ENCODE assay signal across 14 cellular contexts in the genomic region with DNA sequence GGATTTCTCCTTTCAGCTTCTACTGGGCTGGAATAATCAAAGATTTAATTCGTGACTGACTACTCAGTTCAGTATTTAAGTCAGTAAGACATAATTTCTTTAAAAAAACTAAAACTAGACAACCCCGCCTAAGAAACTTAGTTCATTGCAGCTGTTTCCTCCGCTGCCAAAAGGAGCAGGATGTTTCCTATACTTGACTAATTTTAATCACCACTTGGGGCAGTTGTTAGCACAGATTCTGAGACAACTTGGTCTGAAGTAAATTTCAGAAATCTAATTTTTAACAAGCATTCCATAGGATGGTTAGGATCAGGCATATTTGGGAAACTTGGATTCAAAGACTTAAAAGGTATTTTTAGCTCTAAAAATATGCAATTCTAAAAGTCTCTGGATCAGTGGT. TPM values are rescaled to one million over a fixed set of nuclear protein-coding genes. Genes with fewer than 3 reads are reported as not detected.
DNase-seq lines count a peak whose midpoint lies in the region; ATAC-seq, FAIRE-seq and TF ChIP-seq lines count a peak whose summit lies in the region.
"Had no signal": no experiment of that assay in that cellular context is flagged by ENCODE, and none has a peak within 500 bp of the region (broad histone marks: within the 10 kb centered on the region; RNA-seq: fewer than 3 reads in every experiment).

No MANE protein-coding gene starts in this region.

- no peaks in the 10 kb centered on the region for H4K20me1 ChIP-seq in neural progenitor cell (ENCODE audit: low read depth)

- H3F3A ChIP-seq in neural progenitor cell (ENCODE audit: low read depth) = no peaks in the 10 kb centered on the region

- H3K36me3 Mint-ChIP-seq in endodermal cell (ENCODE audit: low read depth) (peaks cover 34% of the 10 kb centered on the region), neural progenitor cell (peaks cover 16% of the 10 kb centered on the region)

- H3K27me3 ChIP-seq in endodermal cell (ENCODE audit: control insufficient read depth, insufficient read depth, low read length, poor library complexity, severe bottlenecking) = no peaks in the 10 kb centered on the region
- H3K27me3 ChIP-seq in neural progenitor cell = no peaks in the 10 kb centered on the region
- H3K27me3 ChIP-seq: body of pancreas had no signal

- no peaks in the 10 kb centered on the region for H3K79me2 ChIP-seq in neural progenitor cell (ENCODE audit: low read depth)

- H3K4me3 ChIP-seq in endodermal cell (ENCODE audit: low read length) = no peak overlapping the region
- no peak overlapping the region for H3K4me3 ChIP-seq in neural progenitor cell
- H3K4me3 ChIP-seq: body of pancreas had no signal

- H3K27ac Mint-ChIP-seq in endodermal cell (no peak overlapping the region), neural progenitor cell (no peak overlapping the region)

- no peak overlapping the region for H3K9ac ChIP-seq in endodermal cell (ENCODE audit: extremely low read depth, low read length, poor library complexity, severe bottlenecking)
- H3K9ac ChIP-seq in neural progenitor cell = no peak overlapping the region

- H3K27ac ChIP-seq in endodermal cell (ENCODE audit: low read depth, low read length) (no peak overlapping the region), neural progenitor cell (no peak overlapping the region)
- H3K27ac ChIP-seq: body of pancreas, epithelial cell of prostate had no signal

- H3K9me3 Mint-ChIP-seq in endodermal cell (no peaks in the 10 kb centered on the region), neural progenitor cell (no peaks in the 10 kb centered on the region)

- H3K4me1 Mint-ChIP-seq in endodermal cell (peaks cover 8% of the 10 kb centered on the region), neural progenitor cell (no peaks in the 10 kb centered on the region)

- peaks cover 51% of the 10 kb centered on the region for H3K36me3 ChIP-seq in endodermal cell (ENCODE audit: control insufficient read depth, insufficient read depth, low read length)
- peaks cover 9% of the 10 kb centered on the region for H3K36me3 ChIP-seq in neural progenitor cell

- H3K4me1 ChIP-seq in endodermal cell (ENCODE audit: control insufficient read depth, insufficient read depth, low read length) (no peaks in the 10 kb centered on the region), neural progenitor cell (no peaks in the 10 kb centered on the region)
- H3K4me1 ChIP-seq: body of pancreas had no signal

- 75 to 77% methylated on average over 3 of the region's 3 CpGs for WGBS in endodermal cell (ENCODE audit: insufficient coverage in 1 of 2, insufficient read length in 1 of 2), 2 experiments

- H3K27me3 Mint-ChIP-seq in endodermal cell (ENCODE audit: insufficient read depth) (no peaks in the 10 kb centered on the region), neural progenitor cell (ENCODE audit: insufficient read depth, low read depth) (no peaks in the 10 kb centered on the region)

- no peaks in the 10 kb centered on the region for H3K9me3 ChIP-seq in endodermal cell (ENCODE audit: control insufficient read depth, low read length)
- no peaks in the 10 kb centered on the region for H3K9me3 ChIP-seq in neural progenitor cell (ENCODE audit: low read depth)
- H3K9me3 ChIP-seq: body of pancreas had no signal

- peak; percentile 58 for FAIRE-seq in D721Med (lab: Jason Lieb, UNC)
- FAIRE-seq: RCC 7860 had no signal

- no peak for DNase-seq in D721Med (ENCODE audit: insufficient read length, low spot score)
- no peak for DNase-seq in endodermal cell
- no peak for DNase-seq in neural progenitor cell (ENCODE audit: low spot score)
- DNase-seq: body of pancreas, DMS153, kidney glomerular epithelial cell, T1000 had no signal

- ATAC-seq in GM21717 (IDR thresholded peaks at IDR 0.05; ENCODE audit: unreplicated experiment) (no peak), GM19328 (IDR thresholded peaks at IDR 0.05; ENCODE audit: unreplicated experiment) (no peak), GM18498 (IDR thresholded peaks at IDR 0.05; ENCODE audit: unreplicated experiment) (no peak), HG02571 (IDR thresholded peaks at IDR 0.05; ENCODE audit: unreplicated experiment) (no peak)
- ATAC-seq: body of pancreas had no signal

- no peak overlapping the region for H2AFZ ChIP-seq in neural progenitor cell (replicated peaks)

- no peak overlapping the region for H3K4me3 Mint-ChIP-seq in endodermal cell
- H3K4me3 Mint-ChIP-seq in neural progenitor cell = no peak overlapping the region

- TF ChIP-seq CTCF in D721Med (IDR thresholded peaks at IDR 0.05; ENCODE audit: insufficient read depth, missing control alignments) (no peak), LNCAP (IDR thresholded peaks at IDR 0.05) (peak; percentile 28; the same call in 1 of the 2 replicates), endodermal cell (conservative IDR thresholded peaks at IDR 0.05) (peak; percentile 52), neural progenitor cell (IDR thresholded peaks at IDR 0.05) (peak; percentile 11)

- no peak overlapping the region for H3K4me2 ChIP-seq in neural progenitor cell

RNA-seq across cellular contexts. Expression of a gene that starts 34.0 kb away (rescaled TPM):
- total RNA-seq in endodermal cell (10 to 100 TPM; 85.9 to 93.3 TPM), neural progenitor cell (ENCODE audit: low replicate concordance) (67.1 and 92.9 TPM in 2 replicates)
- 99.7 TPM for polyA plus RNA-seq in endodermal cell (2013, experiment 1 of 2)
- 76.7 TPM for polyA plus RNA-seq in endodermal cell (2013, experiment 2 of 2)
